Comparison of ENCODE assay signal across 8 cellular contexts in the genomic region with DNA sequence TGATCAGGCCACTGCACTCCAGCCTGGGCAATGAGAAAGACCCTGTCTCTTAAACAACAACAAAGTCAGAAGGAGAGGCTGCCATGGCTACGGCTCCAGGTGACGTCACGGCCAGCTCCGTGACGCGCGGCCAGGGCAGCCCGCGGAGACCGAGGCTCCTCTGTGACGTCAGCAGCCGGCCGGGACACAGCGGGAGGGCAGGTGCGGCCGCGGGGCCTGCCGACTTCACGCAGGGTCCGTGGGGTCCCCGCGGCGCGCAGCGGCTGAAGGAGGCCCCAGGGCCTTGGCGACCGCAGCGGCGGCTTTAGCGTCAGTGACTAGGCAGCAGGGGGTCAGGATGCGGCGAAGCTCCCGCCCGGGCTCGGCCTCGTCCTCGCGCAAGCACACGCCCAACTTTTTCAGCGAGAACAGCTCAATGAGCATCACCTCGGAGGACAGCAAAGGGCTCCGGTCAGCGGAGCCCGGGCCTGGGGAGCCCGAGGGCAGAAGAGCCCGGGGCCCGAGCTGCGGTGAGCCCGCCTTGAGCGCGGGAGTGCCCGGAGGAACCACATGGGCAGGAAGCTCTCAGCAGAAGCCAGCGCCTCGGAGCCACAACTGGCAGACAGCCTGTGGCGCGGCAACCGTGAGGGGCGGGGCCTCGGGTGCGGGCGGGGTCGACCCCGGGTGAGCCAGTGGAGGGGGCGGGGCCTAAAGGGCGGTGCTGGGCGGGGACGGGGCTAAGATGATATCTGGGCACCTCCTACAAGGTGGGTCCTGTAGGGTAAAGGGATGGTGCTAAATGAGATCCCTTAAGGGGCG. TPM values are rescaled to one million over a fixed set of nuclear protein-coding genes. Genes with fewer than 3 reads are reported as not detected.
DNase-seq lines count a peak whose midpoint lies in the region; ATAC-seq and TF ChIP-seq lines count a peak whose summit lies in the region.

A gene with protein sequence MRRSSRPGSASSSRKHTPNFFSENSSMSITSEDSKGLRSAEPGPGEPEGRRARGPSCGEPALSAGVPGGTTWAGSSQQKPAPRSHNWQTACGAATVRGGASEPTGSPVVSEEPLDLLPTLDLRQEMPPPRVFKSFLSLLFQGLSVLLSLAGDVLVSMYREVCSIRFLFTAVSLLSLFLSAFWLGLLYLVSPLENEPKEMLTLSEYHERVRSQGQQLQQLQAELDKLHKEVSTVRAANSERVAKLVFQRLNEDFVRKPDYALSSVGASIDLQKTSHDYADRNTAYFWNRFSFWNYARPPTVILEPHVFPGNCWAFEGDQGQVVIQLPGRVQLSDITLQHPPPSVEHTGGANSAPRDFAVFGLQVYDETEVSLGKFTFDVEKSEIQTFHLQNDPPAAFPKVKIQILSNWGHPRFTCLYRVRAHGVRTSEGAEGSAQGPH (plus strand): TSS at position 163 of the 798 bp plus-strand sequence. CDS start 175 bp downstream, at position 338.

- no peaks in the 10 kb centered on the region for H3K27me3 ChIP-seq in parathyroid adenoma (ENCODE audit: control insufficient read depth, insufficient read depth, low read length)
- no peaks in the 10 kb centered on the region for H3K27me3 ChIP-seq in transverse colon

- peaks cover 11% of the 10 kb centered on the region for H3K27me3 Mint-ChIP-seq in activated naive CD8-positive, alpha-beta T cell treated with anti-CD3 and anti-CD28 coated beads for 36 hours

- peak within 1 kb of the TSS; percentile 99 for H2AFZ ChIP-seq in parathyroid adenoma

- H3K9me3 ChIP-seq in HEK293 (ENCODE audit: control insufficient read depth, insufficient read depth, low read depth, low read length) (no peaks in the 10 kb centered on the region), parathyroid adenoma (ENCODE audit: control insufficient read depth, low read length) (no peaks in the 10 kb centered on the region), transverse colon (no peaks in the 10 kb centered on the region)

- intact Hi-C loops in Right ventricle myocardium superior (cut with DNase I) (loop anchor here (5.0 kb wide), 1 partner anchor 46 kb away; a partner anchor contains a TSS), transverse colon (cut with DNase I; ENCODE audit: low total_unique reads) (loop anchor here (2.0 kb wide), 1 partner anchor 49 kb away; a partner anchor contains a TSS)

- H3K36me3 ChIP-seq in HEK293 (ENCODE audit: control insufficient read depth in 2 of 2, insufficient read depth in 1 of 2, low read length in 2 of 2) (peaks cover 0 to 3% of the 10 kb centered on the region in 2 experiments; a peak in 1 of 3 replicates), parathyroid adenoma (ENCODE audit: control insufficient read depth, insufficient read depth, low read length) (no peaks in the 10 kb centered on the region), transverse colon (no peaks in the 10 kb centered on the region)

- peak within 1 kb of the TSS; percentile 81 for H3K4me2 ChIP-seq in parathyroid adenoma (ENCODE audit: low read length)

- H3K9ac ChIP-seq in parathyroid adenoma: no peak within 1 kb of the TSS

- H3K4me1 ChIP-seq in HEK293 (ENCODE audit: control insufficient read depth, insufficient read depth, low read length) (no peaks in the 10 kb centered on the region), parathyroid adenoma (peaks cover 4% of the 10 kb centered on the region), transverse colon (peaks cover 12 to 47% (median 37%) of the 10 kb centered on the region in 4 donors)

- peaks cover 8% of the 10 kb centered on the region for H3K36me3 Mint-ChIP-seq in activated naive CD8-positive, alpha-beta T cell treated with anti-CD3 and anti-CD28 coated beads for 36 hours

- peak within 1 kb of the TSS; percentile 91 for H3K27ac Mint-ChIP-seq in activated naive CD8-positive, alpha-beta T cell treated with anti-CD3 and anti-CD28 coated beads for 36 hours

- WGBS in transverse colon (ENCODE audit: low coverage in 1 of 2), 2 donors: 0 to 1% methylated on average over 1 to 58 of the region's 68 CpGs

- CTCF ChIA-PET in HEK293 (lab: Yijun Ruan, JAX): interaction anchor here (0.6 to 1.5 kb wide), 3 partner anchors 12 to 337 kb away, joined by 3 to 4 read pairs (median 3); no protein-coding TSS in a partner anchor

- no peaks in the 10 kb centered on the region for H3K79me2 ChIP-seq in parathyroid adenoma

- H3K4me3 ChIP-seq in HEK293 (ENCODE audit: low read depth, low read length): peak within 1 kb of the TSS; percentile 42
- H3K4me3 ChIP-seq in parathyroid adenoma (ENCODE audit: low read depth, low read length): peak within 1 kb of the TSS; percentile 57
- peak within 1 kb of the TSS; percentile 44 to 64 (median 57) for H3K4me3 ChIP-seq in transverse colon

- POLR2A ChIA-PET in HEK293 (lab: Yijun Ruan, JAX): interaction anchor here (0.6 to 1.8 kb wide), 15 partner anchors 9 to 1130 kb away, joined by 3 to 20 read pairs (median 5); a partner anchor contains a TSS

- H3K9me3 Mint-ChIP-seq in activated naive CD8-positive, alpha-beta T cell treated with anti-CD3 and anti-CD28 coated beads for 36 hours: no peaks in the 10 kb centered on the region

- peak; percentile 86 for TF ChIP-seq POLR2A in transverse colon (IDR thresholded peaks at IDR 0.05)

- peak within 1 kb of the TSS; percentile 66 for H3K27ac ChIP-seq in HEK293 (ENCODE audit: extremely low read depth, low read depth, low read length)
- H3K27ac ChIP-seq in parathyroid adenoma: peak within 1 kb of the TSS; percentile 85
- peak within 1 kb of the TSS; percentile 90 to 98 (median 96) for H3K27ac ChIP-seq in transverse colon

- DNase-seq in GM04504 (ENCODE audit: low read depth): peak; percentile 99
- peak; percentile 79 for DNase-seq in NAMALWA (ENCODE audit: low spot score)
- peak; percentile 99 for DNase-seq in SKM-1 (lab: John Stamatoyannopoulos, UW; ENCODE audit: unreplicated experiment)
- DNase-seq in activated naive CD8-positive, alpha-beta T cell treated with anti-CD3 and anti-CD28 coated beads for 36 hours: peak; percentile 99
- DNase-seq in Right ventricle myocardium superior: peak; percentile 99
- DNase-seq in transverse colon: peak; percentile 100

- peak; percentile 17 for TF ChIP-seq EP300 in transverse colon (IDR thresholded peaks at IDR 0.05; ENCODE audit: low read depth)

- peaks cover 41% of the 10 kb centered on the region for H3K4me1 Mint-ChIP-seq in activated naive CD8-positive, alpha-beta T cell treated with anti-CD3 and anti-CD28 coated beads for 36 hours

- TF ChIP-seq CTCF in HEK293 (tag by site-specific recombination; IDR thresholded peaks at IDR 0.05): peak; percentile 19; the same call in 1 of the 2 replicates
- TF ChIP-seq CTCF in parathyroid adenoma (IDR thresholded peaks at IDR 0.05): no peak
- TF ChIP-seq CTCF in transverse colon (IDR thresholded peaks at IDR 0.05): no peak

- ATAC-seq in Right ventricle myocardium superior (ENCODE audit: poor library complexity): peak; percentile 88

- in situ Hi-C loops in transverse colon (cut with MboI; ENCODE audit: low pct_ligation_motif_present in 1 of 4, low pct_unique_long_range_greater_than_20kb in 1 of 4, low sequenced_read_pairs in 3 of 4): no loop called here

- peak within 1 kb of the TSS; percentile 84 for H3K4me3 Mint-ChIP-seq in activated naive CD8-positive, alpha-beta T cell treated with anti-CD3 and anti-CD28 coated beads for 36 hours

TF ChIP-seq in HEK293, 187 proteins besides CTCF, POLR2A, EP300 and RAD21 (continues in another document):
- no peak for TF ChIP-seq EGR2 (tag by site-specific recombination; IDR thresholded peaks at IDR 0.05; ENCODE audit: low read depth)
- TF ChIP-seq ZNF138 (tag by site-specific recombination; IDR thresholded peaks at IDR 0.05; ENCODE audit: borderline replicate concordance): no peak
- TF ChIP-seq, protein P1, sequence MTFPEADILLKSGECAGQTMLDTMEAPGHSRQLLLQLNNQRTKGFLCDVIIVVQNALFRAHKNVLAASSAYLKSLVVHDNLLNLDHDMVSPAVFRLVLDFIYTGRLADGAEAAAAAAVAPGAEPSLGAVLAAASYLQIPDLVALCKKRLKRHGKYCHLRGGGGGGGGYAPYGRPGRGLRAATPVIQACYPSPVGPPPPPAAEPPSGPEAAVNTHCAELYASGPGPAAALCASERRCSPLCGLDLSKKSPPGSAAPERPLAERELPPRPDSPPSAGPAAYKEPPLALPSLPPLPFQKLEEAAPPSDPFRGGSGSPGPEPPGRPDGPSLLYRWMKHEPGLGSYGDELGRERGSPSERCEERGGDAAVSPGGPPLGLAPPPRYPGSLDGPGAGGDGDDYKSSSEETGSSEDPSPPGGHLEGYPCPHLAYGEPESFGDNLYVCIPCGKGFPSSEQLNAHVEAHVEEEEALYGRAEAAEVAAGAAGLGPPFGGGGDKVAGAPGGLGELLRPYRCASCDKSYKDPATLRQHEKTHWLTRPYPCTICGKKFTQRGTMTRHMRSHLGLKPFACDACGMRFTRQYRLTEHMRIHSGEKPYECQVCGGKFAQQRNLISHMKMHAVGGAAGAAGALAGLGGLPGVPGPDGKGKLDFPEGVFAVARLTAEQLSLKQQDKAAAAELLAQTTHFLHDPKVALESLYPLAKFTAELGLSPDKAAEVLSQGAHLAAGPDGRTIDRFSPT (tag by site-specific recombination; IDR thresholded peaks at IDR 0.05): peak; percentile 64; the same call in 1 of the 2 replicates
- no peak for TF ChIP-seq ZFP41 (tag by site-specific recombination; IDR thresholded peaks at IDR 0.05; ENCODE audit: borderline replicate concordance)
- TF ChIP-seq SP7 (tag by site-specific recombination; IDR thresholded peaks at IDR 0.05): peak; percentile 66
- TF ChIP-seq KLF9 (tag by site-specific recombination; IDR thresholded peaks at IDR 0.05; ENCODE audit: low read depth): peak; percentile 80
- no peak for TF ChIP-seq ZNF660 (tag by site-specific recombination; IDR thresholded peaks at IDR 0.05)
- TF ChIP-seq ZBTB48 (tag by site-specific recombination; IDR thresholded peaks at IDR 0.05): peak; percentile 52; the same call in 1 of the 2 replicates
- peak; percentile 98 for TF ChIP-seq GLIS1 (tag by site-specific recombination; IDR thresholded peaks at IDR 0.05)
- peak; percentile 42; the same call in 1 of the 2 replicates for TF ChIP-seq ZNF324 (tag by site-specific recombination; IDR thresholded peaks at IDR 0.05)

RNA-seq across cellular contexts. Expression of the gene that starts here (rescaled TPM):
- 1 to 10 TPM; 7.8 to 8.0 TPM for total RNA-seq in activated naive CD8-positive, alpha-beta T cell treated with anti-CD3 and anti-CD28 coated beads for 36 hours
- 2.3 TPM for total RNA-seq in Right ventricle myocardium superior
- 10 to 100 TPM in 1 of 4 donors, 1 to 10 TPM in 1, not detected in 2; 3.3 to 17.5 TPM for total RNA-seq in transverse colon

Comparison
In these comparisons a context has a peak if more than half of its experiments do, and no peak if none do; other contexts are left out.
1. Peak in every context shown above with its lines: DNase-seq, ATAC-seq, H3K4me3 ChIP-seq and H3K27ac ChIP-seq.